Comparison of ENCODE assay signal across 7 cellular contexts in genomic region chr5:29777373-29777772, GRCh38.
"Had no signal": no experiment of that assay in that cellular context is flagged by ENCODE, and none has a peak within 500 bp of the region (broad histone marks: within the 10 kb centered on the region; RNA-seq: fewer than 3 reads in every experiment).

No MANE protein-coding gene starts in this region.

- H3K4me3 ChIP-seq: GM12878 had no signal

- ATAC-seq: GM12878 had no signal

- DNase-seq: GDM1, GF-D8 had no signal

- FAIRE-seq: G401.6, GM12878, GM12891, GM18507, GM19239 had no signal
